In genomic region chr1:159924791-159925712, GRCh38 we compare ENCODE assay signal across 1 cellular context.
TF ChIP-seq lines count a peak whose summit lies in the region.

Gene TAGLN2 (minus strand): TSS chr1:159925507. CDS start chr1:159920509, 4,998 bp downstream.

TF ChIP-seq in HepG2, 621 proteins besides CTCF, POLR2A, EP300 and RAD21 (continued from another document and continues in another):
- no peak for TF ChIP-seq EZH2 (conservative IDR thresholded peaks at IDR 0.05; ENCODE audit: low read depth, low read length)
- TF ChIP-seq DR1 (CRISPR knock-in tag; IDR thresholded peaks at IDR 0.05) = no peak
- TF ChIP-seq ESRRA (CRISPR knock-in tag; IDR thresholded peaks at IDR 0.05; ENCODE audit: low read depth) = no peak
- no peak for TF ChIP-seq ZUFSP (CRISPR knock-in tag; IDR thresholded peaks at IDR 0.05; ENCODE audit: borderline replicate concordance)
- TF ChIP-seq ZSCAN20 (CRISPR knock-in tag; IDR thresholded peaks at IDR 0.05; ENCODE audit: borderline replicate concordance) = no peak
- no peak for TF ChIP-seq PRMT3 (CRISPR knock-in tag; IDR thresholded peaks at IDR 0.05; ENCODE audit: borderline replicate concordance, low read depth)
- TF ChIP-seq RNF219 (CRISPR knock-in tag; IDR thresholded peaks at IDR 0.05) = no peak
- TF ChIP-seq NFE2L2 (IDR thresholded peaks at IDR 0.05; ENCODE audit: low read length) = no peak
- no peak for TF ChIP-seq TARDBP (CRISPR knock-in tag; IDR thresholded peaks at IDR 0.05)
- TF ChIP-seq ZSCAN12 (CRISPR knock-in tag; IDR thresholded peaks at IDR 0.05) = no peak
- no peak for TF ChIP-seq ASH2L (IDR thresholded peaks at IDR 0.05; ENCODE audit: insufficient read length, low read depth, low read length)
- TF ChIP-seq ZNF552 (CRISPR knock-in tag; IDR thresholded peaks at IDR 0.05; ENCODE audit: borderline replicate concordance) = no peak
- no peak for TF ChIP-seq MED8 (CRISPR knock-in tag; IDR thresholded peaks at IDR 0.05; ENCODE audit: insufficient replicate concordance)
- no peak for TF ChIP-seq ZFAT (CRISPR knock-in tag; conservative IDR thresholded peaks at IDR 0.05)
- no peak for TF ChIP-seq ZNF234 (CRISPR knock-in tag; conservative IDR thresholded peaks at IDR 0.05)
- TF ChIP-seq MED1 (CRISPR knock-in tag; IDR thresholded peaks at IDR 0.05) = no peak
- no peak for TF ChIP-seq HIC2 (CRISPR knock-in tag; IDR thresholded peaks at IDR 0.05; ENCODE audit: low read depth)
- TF ChIP-seq ZNF644 (CRISPR knock-in tag; IDR thresholded peaks at IDR 0.05; ENCODE audit: low read depth) = no peak
- peak; percentile 69; the same call in 1 of the 2 replicates for TF ChIP-seq ELF3 (CRISPR knock-in tag; IDR thresholded peaks at IDR 0.05)
- TF ChIP-seq RXRB (CRISPR knock-in tag; IDR thresholded peaks at IDR 0.05; ENCODE audit: borderline replicate concordance) = peak; percentile 35; the same call in 1 of the 2 replicates
- TF ChIP-seq TOE1 (CRISPR knock-in tag; IDR thresholded peaks at IDR 0.05) = no peak
- no peak for TF ChIP-seq ATF1 (CRISPR knock-in tag; IDR thresholded peaks at IDR 0.05)
- TF ChIP-seq ZNF746 (CRISPR knock-in tag; IDR thresholded peaks at IDR 0.05) = no peak
- no peak for TF ChIP-seq JUNB (CRISPR knock-in tag; IDR thresholded peaks at IDR 0.05; ENCODE audit: borderline replicate concordance)
- no peak; the same call in 1 of the 2 replicates for TF ChIP-seq NR2F6 (IDR thresholded peaks at IDR 0.05)
- TF ChIP-seq NR2F6 (CRISPR knock-in tag; IDR thresholded peaks at IDR 0.05) = peak; percentile 67; the same call in 1 of the 2 replicates
- TF ChIP-seq HMG20A (CRISPR knock-in tag; IDR thresholded peaks at IDR 0.05; ENCODE audit: borderline replicate concordance) = no peak
- TF ChIP-seq ZBTB25 (CRISPR knock-in tag; IDR thresholded peaks at IDR 0.05) = no peak
- no peak for TF ChIP-seq ZNF468 (CRISPR knock-in tag; IDR thresholded peaks at IDR 0.05)
- no peak for TF ChIP-seq ZNF841 (CRISPR knock-in tag; IDR thresholded peaks at IDR 0.05; ENCODE audit: borderline replicate concordance)
- no peak for TF ChIP-seq ZNF569 (CRISPR knock-in tag; IDR thresholded peaks at IDR 0.05; ENCODE audit: borderline replicate concordance)
- no peak for TF ChIP-seq ZNF839 (CRISPR knock-in tag; IDR thresholded peaks at IDR 0.05; ENCODE audit: borderline replicate concordance)
- no peak for TF ChIP-seq ZNF354B (CRISPR knock-in tag; IDR thresholded peaks at IDR 0.05)
- no peak for TF ChIP-seq ZHX2 (IDR thresholded peaks at IDR 0.05; ENCODE audit: low read depth)
- no peak for TF ChIP-seq ZHX2 (CRISPR knock-in tag; IDR thresholded peaks at IDR 0.05; ENCODE audit: borderline replicate concordance)
- no peak for TF ChIP-seq CSRNP1 (CRISPR knock-in tag; IDR thresholded peaks at IDR 0.05)
- peak; percentile 79 for TF ChIP-seq ELF1 (CRISPR knock-in tag; IDR thresholded peaks at IDR 0.05)
- peak; percentile 26; the same call in 1 of the 2 replicates for TF ChIP-seq ZNF574 (CRISPR knock-in tag; IDR thresholded peaks at IDR 0.05)
- 0 out of 2 replicates have a peak, but pooled peaks have one; percentile 31 for TF ChIP-seq SPEN (CRISPR knock-in tag; IDR thresholded peaks at IDR 0.05; ENCODE audit: low read depth)
- TF ChIP-seq ZNF317 (CRISPR knock-in tag; IDR thresholded peaks at IDR 0.05) = no peak
- TF ChIP-seq NKX3-1 (CRISPR knock-in tag; IDR thresholded peaks at IDR 0.05) = no peak
- TF ChIP-seq CAMTA2 (CRISPR knock-in tag; IDR thresholded peaks at IDR 0.05; ENCODE audit: borderline replicate concordance) = no peak
- no peak for TF ChIP-seq IRF1 (CRISPR knock-in tag; IDR thresholded peaks at IDR 0.05; ENCODE audit: low read depth)
- no peak for TF ChIP-seq EHMT2 (IDR thresholded peaks at IDR 0.05; ENCODE audit: borderline replicate concordance, low read depth, low read length)
- no peak for TF ChIP-seq TCF7 (IDR thresholded peaks at IDR 0.05; ENCODE audit: low read depth)
- no peak for TF ChIP-seq TEF (CRISPR knock-in tag; IDR thresholded peaks at IDR 0.05)
- no peak for TF ChIP-seq ISL2 (CRISPR knock-in tag; IDR thresholded peaks at IDR 0.05)
- no peak for TF ChIP-seq YEATS4 (CRISPR knock-in tag; IDR thresholded peaks at IDR 0.05; ENCODE audit: borderline replicate concordance)
- TF ChIP-seq ARNTL (CRISPR knock-in tag; IDR thresholded peaks at IDR 0.05) = peak; percentile 37; the same call in 1 of the 2 replicates
